In genomic region chr2:5925620-5926019, GRCh38 we compare ENCODE assay signal across 29 cellular contexts.
"Had no signal": no experiment of that assay in that cellular context is flagged by ENCODE, and none has a peak within 500 bp of the region (broad histone marks: within the 10 kb centered on the region; RNA-seq: fewer than 3 reads in every experiment).

No MANE protein-coding gene starts in this region.

- H3K4me3 Mint-ChIP-seq: effector memory CD8-positive, alpha-beta T cell; mesothelial cell of epicardium; naive B cell; natural killer cell treated with Interleukin-12 subunit alpha and Interleukin-12 subunit beta and Interleukin-15 and Interleukin-18, amount 100 ng/mL, for 72 hours; neural crest cell; stimulated activated effector memory CD8-positive, alpha-beta T cell treated with anti-CD3 and anti-CD28 coated beads, Interleukin-12 subunit alpha, Interleukin-12 subunit beta, amount 100 ng/mL, for 72 hours had no signal

- H3K27ac Mint-ChIP-seq: effector memory CD8-positive, alpha-beta T cell; mesothelial cell of epicardium; naive B cell; natural killer cell treated with Interleukin-12 subunit alpha and Interleukin-12 subunit beta and Interleukin-15 and Interleukin-18, amount 100 ng/mL, for 72 hours; stimulated activated effector memory CD8-positive, alpha-beta T cell treated with anti-CD3 and anti-CD28 coated beads, Interleukin-12 subunit alpha, Interleukin-12 subunit beta, amount 100 ng/mL, for 72 hours had no signal

- H3K4me3 ChIP-seq: coronary artery, gastrocnemius medialis, heart right ventricle, left lung, mucosa of descending colon, prostate gland, right atrium auricular region, smooth muscle cell, stomach, testis, tibial artery, upper lobe of left lung had no signal

- H3K36me3 Mint-ChIP-seq: mesothelial cell of epicardium; naive B cell; natural killer cell treated with Interleukin-12 subunit alpha and Interleukin-12 subunit beta and Interleukin-15 and Interleukin-18, amount 100 ng/mL, for 72 hours; stimulated activated effector memory CD8-positive, alpha-beta T cell treated with anti-CD3 and anti-CD28 coated beads, Interleukin-12 subunit alpha, Interleukin-12 subunit beta, amount 100 ng/mL, for 72 hours had no signal

- H3K36me3 ChIP-seq: gastrocnemius medialis, heart right ventricle, left lung, prostate gland, right atrium auricular region, stomach, tibial artery, upper lobe of left lung had no signal

- FAIRE-seq: islet of Langerhans, urothelium cell line had no signal

- DNase-seq: dermis blood vessel endothelial cell; effector memory CD8-positive, alpha-beta T cell; foreskin fibroblast; gastrocnemius medialis; heart right ventricle; left cardiac atrium; left lung; mesenchymal stem cell; mucosa of descending colon; naive B cell; stimulated activated CD4-positive, alpha-beta T cell treated with anti-CD3 and anti-CD28 coated beads, Interleukin-12 subunit alpha, Interleukin-12 subunit beta, amount 100 ng/mL, for 4 hours; stimulated activated CD4-positive, alpha-beta T cell treated with anti-CD3 and anti-CD28 coated beads, Interleukin-2, amount 100 ng/mL, for 24 hours; stimulated activated CD4-positive, alpha-beta T cell treated with anti-CD3 and anti-CD28 coated beads, Interleukin-4, amount 100 ng/mL, for 24 hours; stimulated activated naive CD4-positive, alpha-beta T cell treated with Interleukin-2 at 50 U/mL for 16 hours; stomach; testis; tibial artery; upper lobe of left lung had no signal

- H3K4me1 Mint-ChIP-seq: naive B cell; stimulated activated effector memory CD8-positive, alpha-beta T cell treated with anti-CD3 and anti-CD28 coated beads, Interleukin-12 subunit alpha, Interleukin-12 subunit beta, amount 100 ng/mL, for 72 hours had no signal

- H3K9me3 ChIP-seq: gastrocnemius medialis, prostate gland, right atrium auricular region, testis, tibial artery, upper lobe of left lung had no signal

- H3K9ac ChIP-seq: parathyroid adenoma had no signal

- H3K27me3 Mint-ChIP-seq: effector memory CD8-positive, alpha-beta T cell; naive B cell; natural killer cell treated with Interleukin-12 subunit alpha and Interleukin-12 subunit beta and Interleukin-15 and Interleukin-18, amount 100 ng/mL, for 72 hours had no signal

- H3K79me2 ChIP-seq: parathyroid adenoma had no signal

- H3K27me3 ChIP-seq: gastrocnemius medialis, heart right ventricle, left lung, right atrium auricular region, stomach, testis, tibial artery, upper lobe of left lung had no signal

- H2AFZ ChIP-seq: parathyroid adenoma had no signal

- H3K27ac ChIP-seq: coronary artery, gastrocnemius medialis, heart right ventricle, left lung, parathyroid adenoma, prostate gland, right atrium auricular region, stomach, testis, tibial artery, upper lobe of left lung had no signal

- H3K4me1 ChIP-seq: gastrocnemius medialis, left lung, parathyroid adenoma, prostate gland, right atrium auricular region, stomach, testis, tibial artery, upper lobe of left lung had no signal

- H3K4me2 ChIP-seq: smooth muscle cell had no signal
